Comparison of ENCODE assay signal across 8 cellular contexts in genomic region chr10:35641430-35642015, GRCh38. TPM values are rescaled to one million over a fixed set of nuclear protein-coding genes. Genes with fewer than 3 reads are reported as not detected.
DNase-seq lines count a peak whose midpoint lies in the region; ATAC-seq, FAIRE-seq and TF ChIP-seq lines count a peak whose summit lies in the region.

No MANE protein-coding gene starts in this region.

- H3K27ac ChIP-seq in SK-N-MC = no peak overlapping the region; the same call in 1 of the 2 replicates
- H3K27ac ChIP-seq in endothelial cell of umbilical vein (ENCODE audit: insufficient read depth, low read depth, low read length) = peak overlapping the region; percentile 25

- H3K36me3 ChIP-seq in SK-N-MC (ENCODE audit: insufficient read depth, low read length) (no peaks in the 10 kb centered on the region), endothelial cell of umbilical vein (ENCODE audit: control insufficient read depth in 2 of 2, extremely low read depth in 1 of 2, insufficient read depth in 2 of 2, low read length in 2 of 2) (no peaks in the 10 kb centered on the region)

- POLR2A ChIA-PET in endothelial cell of umbilical vein (lab: Charles Lee) = no interaction called here

- H3K27me3 ChIP-seq in endothelial cell of umbilical vein (ENCODE audit: control insufficient read depth in 2 of 2, insufficient read depth in 2 of 2, low read length in 2 of 2) = peaks cover 2 to 25% of the 10 kb centered on the region in 2 experiments

- H3K9me3 ChIP-seq in SK-N-MC (ENCODE audit: low read depth, low read length) = no peaks in the 10 kb centered on the region
- no peaks in the 10 kb centered on the region for H3K9me3 ChIP-seq in endothelial cell of umbilical vein (replicated peaks; ENCODE audit: control insufficient read depth, insufficient read depth, low read length)

- H2AFZ ChIP-seq in endothelial cell of umbilical vein (ENCODE audit: low read depth, low read length) = peak overlapping the region; percentile 82

- DNase-seq in AG10803 (ENCODE audit: low read depth) (peak; percentile 53), SK-N-MC (ENCODE audit: low read depth, low spot score) (no peak), endothelial cell of umbilical vein (ENCODE audit: low read depth, low spot score) (no peak), naive B cell (peak; percentile 5), NCI-H1694 (lab: John Stamatoyannopoulos, UW) (no peak), COR-L47 (lab: John Stamatoyannopoulos, UW) (no peak)

- ATAC-seq in GM18520 (IDR thresholded peaks at IDR 0.05; ENCODE audit: unreplicated experiment) = peak; percentile 8
- peak; percentile 8 for ATAC-seq in HG02970 (IDR thresholded peaks at IDR 0.05; ENCODE audit: low FRiP score, unreplicated experiment)
- ATAC-seq in naive B cell (ENCODE audit: low read depth in 2 of 2) = peak in 1 of 2 donors; percentile 7

- no peak for FAIRE-seq in endothelial cell of umbilical vein (lab: Jason Lieb, UNC)

- H3K9me1 ChIP-seq in endothelial cell of umbilical vein (replicated peaks; ENCODE audit: control insufficient read depth, extremely low read depth, insufficient read depth, low read length) = no peaks in the 10 kb centered on the region

- H3K4me1 Mint-ChIP-seq in naive B cell = peaks cover 19 to 39% (median 23%) of the 10 kb centered on the region in 3 donors

- peak overlapping the region; percentile 76 for H3K9ac ChIP-seq in SK-N-MC (ENCODE audit: insufficient read length)
- peak overlapping the region; percentile 41 for H3K9ac ChIP-seq in endothelial cell of umbilical vein (replicated peaks; ENCODE audit: extremely low read depth, insufficient read depth, low read length)

- CTCF ChIA-PET in endothelial cell of umbilical vein (lab: Charles Lee) = interaction anchor here (1.2 to 10.8 kb wide), 5 partner anchors 275 to 1239 kb away, joined by 6 to 316 read pairs (median 59); no protein-coding TSS in a partner anchor

- H3K27ac Mint-ChIP-seq in naive B cell = no peak overlapping the region

- intact Hi-C loops in endothelial cell of umbilical vein (cut with micrococcal nuclease) = loop anchor here (1.0 to 5.0 kb wide), 8 partner anchors 249 to 966 kb away; no protein-coding TSS in a partner anchor

- dilution Hi-C loops in endothelial cell of umbilical vein (cut with MboI; ENCODE audit: extremely low pct_ligation_motif_present, low sequenced_read_pairs) = no loop called here

- no TSS peak for BruUV-seq in endothelial cell of umbilical vein (replicated peaks; lab: Mats Ljungman, UMichigan)

- H3K79me2 ChIP-seq in endothelial cell of umbilical vein (ENCODE audit: control insufficient read depth, insufficient read depth, low read length) = peaks cover 3% of the 10 kb centered on the region

- H3K27me3 Mint-ChIP-seq in naive B cell = peaks cover 33 to 77% (median 40%) of the 10 kb centered on the region in 3 donors

- TF ChIP-seq CTCF in AG10803 (conservative IDR thresholded peaks at IDR 0.05; ENCODE audit: low read length) (no peak), endothelial cell of umbilical vein (IDR thresholded peaks at IDR 0.05; ENCODE audit: extremely low read depth in 1 of 2, insufficient read depth in 1 of 2, low read depth in 1 of 2, low read length in 2 of 2) (no peak)

- peak overlapping the region; percentile 97 for H3K4me2 ChIP-seq in endothelial cell of umbilical vein (ENCODE audit: insufficient read depth, low read length)

- H3K4me1 ChIP-seq in endothelial cell of umbilical vein (ENCODE audit: control insufficient read depth, extremely low read depth, insufficient read depth, low read length) = peaks cover 39% of the 10 kb centered on the region

- H3K36me3 Mint-ChIP-seq in naive B cell = no peaks in the 10 kb centered on the region

- peaks cover 0 to 2% (median 0%) of the 10 kb centered on the region in 7 donors for H3K9me3 Mint-ChIP-seq in naive B cell

- no peak for TF ChIP-seq POLR2A in endothelial cell of umbilical vein (IDR thresholded peaks at IDR 0.05; ENCODE audit: low read depth, low read length)

- peak overlapping the region; percentile 74 to 96 (median 88) for H3K4me3 Mint-ChIP-seq in naive B cell

- peak overlapping the region; percentile 78 for H3K4me3 ChIP-seq in AG10803 (ENCODE audit: low read length)
- H3K4me3 ChIP-seq in SK-N-MC = peak overlapping the region; percentile 84
- peak overlapping the region; percentile 58 to 74 (median 72) for H3K4me3 ChIP-seq in endothelial cell of umbilical vein (replicated peaks in 1 of 3; ENCODE audit: insufficient read depth in 1 of 3, low read depth in 1 of 3, low read length in 3 of 3)

- H4K20me1 ChIP-seq in endothelial cell of umbilical vein (replicated peaks; ENCODE audit: control insufficient read depth, extremely low read depth, insufficient read depth, low read length) = no peaks in the 10 kb centered on the region

TF ChIP-seq in endothelial cell of umbilical vein, 7 proteins besides CTCF, POLR2A, EP300 and RAD21:
- TF ChIP-seq JUN (IDR thresholded peaks at IDR 0.05; ENCODE audit: borderline replicate concordance, insufficient read depth, insufficient read length, low read depth) (no peak), MAX (IDR thresholded peaks at IDR 0.05; ENCODE audit: insufficient read depth, insufficient read length) (no peak), MYC (IDR thresholded peaks at IDR 0.05; ENCODE audit: low read depth, low read length) (no peak), FOS (IDR thresholded peaks at IDR 0.05; ENCODE audit: borderline replicate concordance, insufficient read depth, low read length) (no peak), EZH2 (IDR thresholded peaks at IDR 0.05; ENCODE audit: borderline replicate concordance, low read depth, low read length, severe bottlenecking) (no peak), GATA2 (IDR thresholded peaks at IDR 0.05; ENCODE audit: insufficient read depth, insufficient read length, low read depth, low read length) (no peak), POLR2AphosphoS5 (IDR thresholded peaks at IDR 0.05; ENCODE audit: insufficient read depth, low read depth, low read length) (no peak)

RNA-seq across cellular contexts. Expression of gene FZD8, which starts 0.6 kb away (rescaled TPM):
- 9.1 and 11.1 TPM in 2 replicates for total RNA-seq in endothelial cell of umbilical vein
- polyA plus RNA-seq in endothelial cell of umbilical vein (6.2 and 7.5 TPM in 2 replicates), naive B cell (ENCODE audit: low read depth in 6 of 6) (not detected)
- polyA plus RNA-seq in endothelial cell of umbilical vein (2011; cell fraction: cytosol; rRNA removed) = 3.2 and 3.6 TPM in 2 replicates
- polyA plus RNA-seq in endothelial cell of umbilical vein (2011; cell fraction: nucleus; rRNA removed) = 6.6 and 6.7 TPM in 2 replicates
- polyA plus RNA-seq in endothelial cell of umbilical vein (2012) = 7.7 and 20.4 TPM in 2 replicates
- 8.6 and 11.0 TPM in 2 replicates for polyA minus RNA-seq in endothelial cell of umbilical vein
- polyA minus RNA-seq in endothelial cell of umbilical vein (2011; cell fraction: cytosol; rRNA and poly(A)+ RNA removed) = 7.0 TPM
- polyA minus RNA-seq in endothelial cell of umbilical vein (2011; cell fraction: nucleus; rRNA and poly(A)+ RNA removed) = 10.7 and 17.3 TPM in 2 replicates

RNA-seq across cellular contexts. Expression of gene GJD4, which starts 36.4 kb away (rescaled TPM):
- not detected in 2 replicates for total RNA-seq in endothelial cell of umbilical vein
- not detected in 2 replicates for polyA plus RNA-seq in endothelial cell of umbilical vein
- polyA plus RNA-seq in endothelial cell of umbilical vein (2011; cell fraction: cytosol; rRNA removed) = not detected in 2 replicates
- polyA plus RNA-seq in endothelial cell of umbilical vein (2011; cell fraction: nucleus; rRNA removed) = not detected in 2 replicates
- polyA plus RNA-seq in endothelial cell of umbilical vein (2012) = not detected in 2 replicates
- not detected in 2 replicates for polyA minus RNA-seq in endothelial cell of umbilical vein
- not detected for polyA minus RNA-seq in endothelial cell of umbilical vein (2011; cell fraction: cytosol; rRNA and poly(A)+ RNA removed)
- not detected in 2 replicates for polyA minus RNA-seq in endothelial cell of umbilical vein (2011; cell fraction: nucleus; rRNA and poly(A)+ RNA removed)
- polyA plus RNA-seq in naive B cell (ENCODE audit: low read depth in 6 of 6) = not detected

Comparison
In these comparisons a context has a peak if more than half of its experiments do, and no peak if none do; other contexts are left out.
1. DNase-seq: peak in AG10803 (single experiment) and naive B cell (single experiment); none in SK-N-MC (single experiment), endothelial cell of umbilical vein (single experiment), NCI-H1694 (single experiment) and COR-L47 (single experiment).
2. Peak in every context shown above with its lines, with median percentiles within 50 percentile points of each other: H3K4me3 ChIP-seq.